9 cellular contexts compared by ENCODE assay signal in the genomic region with DNA sequence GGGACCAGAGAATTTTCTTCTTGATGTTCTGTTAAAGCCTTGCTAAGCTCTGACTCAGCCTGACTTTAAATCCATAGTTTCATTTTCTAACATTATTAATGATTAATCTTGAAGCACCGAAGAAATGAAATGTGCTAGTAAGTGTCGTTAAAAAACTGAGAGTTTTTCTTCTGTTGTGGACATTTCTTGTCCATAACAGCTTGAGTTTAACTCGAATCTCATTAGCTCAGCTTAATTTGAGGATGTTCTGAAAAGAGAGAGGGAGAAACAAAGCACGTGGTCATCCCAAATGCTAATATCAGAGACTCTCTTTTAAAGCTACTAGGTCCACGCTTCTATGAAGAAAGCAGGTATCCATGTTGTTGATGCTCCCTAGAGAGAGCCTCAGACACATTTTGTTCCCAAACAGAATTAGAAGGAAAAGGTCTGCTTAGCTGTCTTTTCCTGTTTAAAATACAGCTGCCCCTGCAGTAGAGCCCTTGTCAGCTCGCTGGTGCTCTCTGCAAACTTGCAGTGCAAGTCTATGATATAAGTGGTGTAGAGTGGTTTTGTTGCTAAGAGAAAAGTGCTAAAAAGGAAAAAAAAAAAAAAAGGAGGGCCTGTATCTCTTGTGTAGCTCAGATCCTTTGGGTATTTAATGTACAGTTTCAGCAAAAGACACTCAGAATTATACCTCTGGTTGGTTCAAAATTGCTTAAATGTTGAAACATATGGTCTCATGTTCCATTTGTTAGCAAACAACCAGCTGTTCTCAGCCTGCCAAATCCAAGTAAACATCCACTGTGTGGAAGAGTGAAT.
DNase-seq lines count a peak whose midpoint lies in the region; ATAC-seq, FAIRE-seq and TF ChIP-seq lines count a peak whose summit lies in the region.
"Had no signal": no experiment of that assay in that cellular context is flagged by ENCODE, and none has a peak within 500 bp of the region (broad histone marks: within the 10 kb centered on the region; RNA-seq: fewer than 3 reads in every experiment).

No MANE protein-coding gene starts in this region.

- in situ Hi-C loops in astrocyte of the spinal cord (cut with HindIII; ENCODE audit: low sequenced_read_pairs), result no loop called here

- no peaks in the 10 kb centered on the region for H3K36me3 ChIP-seq in stomach

- no peaks in the 10 kb centered on the region for H3K27me3 ChIP-seq in stomach

- peak overlapping the region in 4 of 5 donors; percentile 51 to 75 (median 74) for H3K27ac ChIP-seq in stomach

- no peak for TF ChIP-seq EP300 in stomach (IDR thresholded peaks at IDR 0.05)

- TF ChIP-seq CTCF in astrocyte of the spinal cord (IDR thresholded peaks at IDR 0.05; ENCODE audit: low read depth, low read length), result no peak
- TF ChIP-seq CTCF in stomach (IDR thresholded peaks at IDR 0.05), result no peak
- TF ChIP-seq CTCF in GM10248 (IDR thresholded peaks at IDR 0.05; ENCODE audit: control extremely low read depth, extremely low read depth, low read depth, missing control alignments), result no peak

- no peaks in the 10 kb centered on the region for H3K9me3 ChIP-seq in stomach

- intact Hi-C loops in stomach (cut with DNase I; ENCODE audit: low total_unique reads), result no loop called here

- CTCF ChIA-PET in GM10248 (lab: Yijun Ruan, JAX), result interaction anchor here (0.7 to 1.2 kb wide), 2 partner anchors 10 to 15 kb away, joined by 3 read pairs; no protein-coding TSS in a partner anchor

- POLR2A ChIA-PET in GM10248 (lab: Yijun Ruan, JAX), result no interaction called here

- peaks cover 0 to 29% (median 20%) of the 10 kb centered on the region in 4 donors for H3K4me1 ChIP-seq in stomach

- FAIRE-seq in islet of Langerhans (lab: Jason Lieb, UNC), result peak; percentile 99
- FAIRE-seq: TTC549 had no signal

- ATAC-seq in HG02678 (IDR thresholded peaks at IDR 0.05; ENCODE audit: unreplicated experiment), result no peak

- WGBS in stomach, 5 donors, result 15 to 31% (median 16%) methylated on average over 6 of the region's 6 CpGs

- no peak for TF ChIP-seq POLR2A in stomach (IDR thresholded peaks at IDR 0.05)

- H3K4me3 ChIP-seq in astrocyte of the spinal cord (ENCODE audit: low read depth, low read length) (no peak overlapping the region), stomach (peak overlapping the region; percentile 18 to 29 (median 24))

- DNase-seq in NCI-H1092 treated with DMSO at 0.1 percent for 48 hours (lab: John Stamatoyannopoulos, UW) (peak; percentile 78), astrocyte of the spinal cord (ENCODE audit: low read depth, low spot score) (peak; percentile 13), stomach (no peak), GM10248 (ENCODE audit: extremely low spot score) (no peak), foreskin melanocyte (no peak), middle frontal gyrus (ENCODE audit: extremely low spot score, low spot score) (no peak)

Comparison
In these comparisons a context has a peak if more than half of its experiments do, and no peak if none do; other contexts are left out.
1. DNase-seq: peak in NCI-H1092 treated with DMSO at 0.1 percent for 48 hours (single experiment) and astrocyte of the spinal cord (single experiment); none in stomach (single experiment), GM10248 (single experiment), foreskin melanocyte (single experiment) and middle frontal gyrus (single experiment).